1 cellular context compared by ENCODE assay signal in the genomic region with DNA sequence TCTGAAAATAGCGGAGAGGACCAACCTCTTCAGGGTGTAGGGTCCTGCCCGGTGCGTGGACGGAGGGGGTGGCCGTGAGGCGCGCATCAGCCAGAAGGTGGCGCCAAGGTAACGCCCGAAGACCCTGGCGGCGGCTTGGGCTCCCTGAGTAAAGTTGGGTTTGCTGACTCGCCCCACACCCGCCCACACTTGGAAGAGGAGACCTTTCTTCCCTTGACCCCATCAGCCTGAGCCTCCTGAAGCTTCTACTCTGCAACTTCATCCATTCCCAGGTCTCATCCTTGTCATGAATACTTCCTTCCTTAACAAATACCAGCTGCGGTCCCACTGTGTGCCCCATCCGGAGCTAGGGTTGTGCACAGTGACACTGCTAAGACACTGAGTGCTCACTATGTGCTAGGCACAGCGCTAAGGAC.
TF ChIP-seq lines count a peak whose summit lies in the region.

No MANE protein-coding gene starts in this region.

TF ChIP-seq in GM23338, 12 proteins besides CTCF, POLR2A, EP300 and RAD21 (continued from another document):
- TF ChIP-seq, protein P1, sequence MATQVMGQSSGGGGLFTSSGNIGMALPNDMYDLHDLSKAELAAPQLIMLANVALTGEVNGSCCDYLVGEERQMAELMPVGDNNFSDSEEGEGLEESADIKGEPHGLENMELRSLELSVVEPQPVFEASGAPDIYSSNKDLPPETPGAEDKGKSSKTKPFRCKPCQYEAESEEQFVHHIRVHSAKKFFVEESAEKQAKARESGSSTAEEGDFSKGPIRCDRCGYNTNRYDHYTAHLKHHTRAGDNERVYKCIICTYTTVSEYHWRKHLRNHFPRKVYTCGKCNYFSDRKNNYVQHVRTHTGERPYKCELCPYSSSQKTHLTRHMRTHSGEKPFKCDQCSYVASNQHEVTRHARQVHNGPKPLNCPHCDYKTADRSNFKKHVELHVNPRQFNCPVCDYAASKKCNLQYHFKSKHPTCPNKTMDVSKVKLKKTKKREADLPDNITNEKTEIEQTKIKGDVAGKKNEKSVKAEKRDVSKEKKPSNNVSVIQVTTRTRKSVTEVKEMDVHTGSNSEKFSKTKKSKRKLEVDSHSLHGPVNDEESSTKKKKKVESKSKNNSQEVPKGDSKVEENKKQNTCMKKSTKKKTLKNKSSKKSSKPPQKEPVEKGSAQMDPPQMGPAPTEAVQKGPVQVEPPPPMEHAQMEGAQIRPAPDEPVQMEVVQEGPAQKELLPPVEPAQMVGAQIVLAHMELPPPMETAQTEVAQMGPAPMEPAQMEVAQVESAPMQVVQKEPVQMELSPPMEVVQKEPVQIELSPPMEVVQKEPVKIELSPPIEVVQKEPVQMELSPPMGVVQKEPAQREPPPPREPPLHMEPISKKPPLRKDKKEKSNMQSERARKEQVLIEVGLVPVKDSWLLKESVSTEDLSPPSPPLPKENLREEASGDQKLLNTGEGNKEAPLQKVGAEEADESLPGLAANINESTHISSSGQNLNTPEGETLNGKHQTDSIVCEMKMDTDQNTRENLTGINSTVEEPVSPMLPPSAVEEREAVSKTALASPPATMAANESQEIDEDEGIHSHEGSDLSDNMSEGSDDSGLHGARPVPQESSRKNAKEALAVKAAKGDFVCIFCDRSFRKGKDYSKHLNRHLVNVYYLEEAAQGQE (IDR thresholded peaks at IDR 0.05; ENCODE audit: unreplicated experiment) = no peak
- TF ChIP-seq ZNF114 (CRISPR knock-in tag; IDR thresholded peaks at IDR 0.05) = no peak
- TF ChIP-seq STAT1 (IDR thresholded peaks at IDR 0.05; ENCODE audit: unreplicated experiment) = no peak
- TF ChIP-seq JUNB (IDR thresholded peaks at IDR 0.05; ENCODE audit: unreplicated experiment) = no peak
- no peak for TF ChIP-seq EZH2 (IDR thresholded peaks at IDR 0.05; ENCODE audit: low read depth, unreplicated experiment)
- no peak for TF ChIP-seq NANOG (IDR thresholded peaks at IDR 0.05; ENCODE audit: borderline replicate concordance)
TF ChIP-seq in GM23338: peak in this region for 0.
